ENCODE assay signal across 1 cellular context in the genomic region with DNA sequence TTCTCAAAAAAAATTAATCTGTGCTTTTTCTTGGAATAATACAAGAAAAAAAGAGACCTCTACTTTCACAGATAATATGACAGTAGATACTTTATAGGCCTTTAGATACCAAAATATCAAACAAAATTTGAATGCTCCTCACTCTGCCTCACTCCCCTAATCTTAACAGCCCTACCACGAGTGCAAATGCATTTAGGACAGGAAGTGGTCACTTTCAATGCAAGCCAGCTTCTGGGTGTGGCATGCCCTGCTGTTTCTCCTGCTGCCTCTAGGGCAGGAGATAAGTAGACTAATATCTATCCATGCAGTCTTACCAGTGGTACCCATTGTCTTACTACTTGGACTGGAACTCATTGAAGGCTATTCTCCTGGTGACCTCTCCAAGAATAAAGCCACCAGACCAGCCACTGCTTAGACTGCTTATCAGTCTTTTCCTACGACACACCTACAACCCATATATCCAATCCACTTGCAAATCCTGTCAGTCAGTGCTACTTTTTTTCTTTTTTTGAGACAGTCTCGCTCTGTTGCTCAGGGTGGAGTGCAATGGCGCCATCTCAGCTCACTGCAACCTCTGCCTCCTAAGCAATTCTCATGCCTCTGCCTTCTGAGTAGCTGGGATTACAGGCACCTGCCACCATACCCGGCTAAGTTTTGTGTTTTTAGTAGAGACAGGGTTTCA.
TF ChIP-seq lines count a peak whose summit lies in the region.

No MANE protein-coding gene starts in this region.

TF ChIP-seq in K562, 482 proteins besides CTCF, POLR2A, EP300 and RAD21 (continued from another document and continues in another):
- TF ChIP-seq, protein P1, sequence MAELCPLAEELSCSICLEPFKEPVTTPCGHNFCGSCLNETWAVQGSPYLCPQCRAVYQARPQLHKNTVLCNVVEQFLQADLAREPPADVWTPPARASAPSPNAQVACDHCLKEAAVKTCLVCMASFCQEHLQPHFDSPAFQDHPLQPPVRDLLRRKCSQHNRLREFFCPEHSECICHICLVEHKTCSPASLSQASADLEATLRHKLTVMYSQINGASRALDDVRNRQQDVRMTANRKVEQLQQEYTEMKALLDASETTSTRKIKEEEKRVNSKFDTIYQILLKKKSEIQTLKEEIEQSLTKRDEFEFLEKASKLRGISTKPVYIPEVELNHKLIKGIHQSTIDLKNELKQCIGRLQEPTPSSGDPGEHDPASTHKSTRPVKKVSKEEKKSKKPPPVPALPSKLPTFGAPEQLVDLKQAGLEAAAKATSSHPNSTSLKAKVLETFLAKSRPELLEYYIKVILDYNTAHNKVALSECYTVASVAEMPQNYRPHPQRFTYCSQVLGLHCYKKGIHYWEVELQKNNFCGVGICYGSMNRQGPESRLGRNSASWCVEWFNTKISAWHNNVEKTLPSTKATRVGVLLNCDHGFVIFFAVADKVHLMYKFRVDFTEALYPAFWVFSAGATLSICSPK (IDR thresholded peaks at IDR 0.05; ENCODE audit: borderline replicate concordance), result 0 out of 2 replicates have a peak, but pooled peaks have one; percentile 46
- TF ChIP-seq, protein P2, sequence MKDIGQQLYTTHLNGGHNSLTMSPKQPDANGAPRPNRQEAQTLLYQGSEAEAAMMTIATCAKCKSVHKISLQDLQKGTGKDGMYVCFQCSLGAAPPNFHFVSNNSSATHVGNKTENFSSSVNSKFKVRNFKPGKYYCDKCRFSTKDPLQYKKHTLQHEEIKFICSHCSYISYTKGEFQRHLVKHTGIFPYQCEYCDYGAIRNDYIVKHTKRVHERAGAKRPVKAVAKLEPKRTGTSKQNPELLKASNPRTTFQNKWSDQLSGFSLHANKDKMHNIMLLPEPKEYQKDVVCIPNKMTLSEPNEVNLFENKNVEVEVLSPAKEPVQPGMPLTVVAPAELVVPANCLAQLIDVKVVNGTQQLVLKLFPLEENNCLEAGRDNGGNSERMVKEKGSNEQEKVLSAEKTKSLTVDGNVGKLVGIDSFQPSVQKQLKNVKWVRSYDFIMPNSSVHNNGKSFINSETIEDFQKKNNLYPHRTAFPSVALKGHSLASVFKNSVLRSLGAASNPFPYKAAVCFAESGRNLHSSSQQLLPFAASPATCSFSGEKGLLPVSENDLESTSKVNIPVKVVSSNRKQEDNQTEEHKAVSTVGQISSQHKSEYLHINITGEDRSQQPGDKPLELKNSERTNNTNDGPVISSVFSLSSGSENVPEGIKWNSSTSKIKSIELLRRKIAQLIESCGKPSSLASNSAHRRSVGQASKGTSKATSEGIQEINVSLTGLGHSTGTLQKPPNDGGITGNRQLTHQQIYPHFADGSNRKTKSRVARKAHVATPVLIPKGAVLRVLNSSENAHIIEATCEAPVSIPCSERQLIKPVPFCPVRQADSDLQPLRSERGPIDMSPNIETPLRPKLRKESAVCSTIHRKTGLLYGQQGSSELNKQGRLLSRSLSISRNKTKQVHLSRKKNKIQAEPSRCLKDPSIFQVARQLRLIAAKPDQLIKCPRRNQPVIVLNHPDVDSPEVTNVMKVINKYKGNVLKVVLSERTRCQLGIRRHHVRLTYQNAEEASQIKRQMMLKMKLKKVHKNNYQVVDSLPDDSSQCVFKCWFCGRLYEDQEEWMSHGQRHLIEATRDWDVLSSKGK (CRISPR knock-in tag; IDR thresholded peaks at IDR 0.05), result no peak
- TF ChIP-seq STAT5B (CRISPR knock-in tag; IDR thresholded peaks at IDR 0.05), result no peak
- peak; percentile 25 for TF ChIP-seq DACH1 (IDR thresholded peaks at IDR 0.05; ENCODE audit: partially characterized antibody)
- no peak for TF ChIP-seq ZNF507 (tag; conservative IDR thresholded peaks at IDR 0.05)
- TF ChIP-seq LEF1 (IDR thresholded peaks at IDR 0.05), result peak; percentile 60
- peak; percentile 73 for TF ChIP-seq SPI1 (IDR thresholded peaks at IDR 0.05; ENCODE audit: borderline replicate concordance, low read depth, low read length)
- TF ChIP-seq CTBP1 (IDR thresholded peaks at IDR 0.05; ENCODE audit: borderline replicate concordance), result peak; percentile 74
- peak; percentile 74; the same call in 1 of the 2 replicates for TF ChIP-seq KLF6 (CRISPR knock-in tag; IDR thresholded peaks at IDR 0.05; ENCODE audit: borderline replicate concordance)
- TF ChIP-seq, protein P3, sequence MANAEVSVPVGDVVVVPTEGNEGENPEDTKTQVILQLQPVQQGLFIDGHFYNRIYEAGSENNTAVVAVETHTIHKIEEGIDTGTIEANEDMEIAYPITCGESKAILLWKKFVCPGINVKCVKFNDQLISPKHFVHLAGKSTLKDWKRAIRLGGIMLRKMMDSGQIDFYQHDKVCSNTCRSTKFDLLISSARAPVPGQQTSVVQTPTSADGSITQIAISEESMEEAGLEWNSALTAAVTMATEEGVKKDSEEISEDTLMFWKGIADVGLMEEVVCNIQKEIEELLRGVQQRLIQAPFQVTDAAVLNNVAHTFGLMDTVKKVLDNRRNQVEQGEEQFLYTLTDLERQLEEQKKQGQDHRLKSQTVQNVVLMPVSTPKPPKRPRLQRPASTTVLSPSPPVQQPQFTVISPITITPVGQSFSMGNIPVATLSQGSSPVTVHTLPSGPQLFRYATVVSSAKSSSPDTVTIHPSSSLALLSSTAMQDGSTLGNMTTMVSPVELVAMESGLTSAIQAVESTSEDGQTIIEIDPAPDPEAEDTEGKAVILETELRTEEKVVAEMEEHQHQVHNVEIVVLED (CRISPR knock-in tag; IDR thresholded peaks at IDR 0.05), result no peak
- peak; percentile 43; the same call in 1 of the 2 replicates for TF ChIP-seq CREB1 (IDR thresholded peaks at IDR 0.05)
- no peak for TF ChIP-seq CREB1 (CRISPR knock-in tag; IDR thresholded peaks at IDR 0.05)
- TF ChIP-seq CBFA2T3 (IDR thresholded peaks at IDR 0.05), result peak; percentile 64
- 0 out of 2 replicates have a peak, but pooled peaks have one; percentile 45 for TF ChIP-seq RNF2 (IDR thresholded peaks at IDR 0.05)
- 0 out of 2 replicates have a peak, but pooled peaks have one; percentile 33 for TF ChIP-seq ZNF12 (CRISPR knock-in tag; IDR thresholded peaks at IDR 0.05)
- no peak for TF ChIP-seq CHD1 (IDR thresholded peaks at IDR 0.05; ENCODE audit: low read length)
- no peak for TF ChIP-seq SMARCB1 (IDR thresholded peaks at IDR 0.05; ENCODE audit: insufficient read length, low read depth)
- peak; percentile 51; the same call in 1 of the 2 replicates for TF ChIP-seq ARID1B (IDR thresholded peaks at IDR 0.05)
- TF ChIP-seq MYC (IDR thresholded peaks at IDR 0.05; ENCODE audit: low read depth, low read length), result peak; percentile 73
- TF ChIP-seq MYC (CRISPR knock-in tag; IDR thresholded peaks at IDR 0.05; ENCODE audit: borderline replicate concordance, low read depth), result no peak
- TF ChIP-seq ZNF165 (CRISPR knock-in tag; IDR thresholded peaks at IDR 0.05; ENCODE audit: borderline replicate concordance), result no peak
- TF ChIP-seq, protein P4, sequence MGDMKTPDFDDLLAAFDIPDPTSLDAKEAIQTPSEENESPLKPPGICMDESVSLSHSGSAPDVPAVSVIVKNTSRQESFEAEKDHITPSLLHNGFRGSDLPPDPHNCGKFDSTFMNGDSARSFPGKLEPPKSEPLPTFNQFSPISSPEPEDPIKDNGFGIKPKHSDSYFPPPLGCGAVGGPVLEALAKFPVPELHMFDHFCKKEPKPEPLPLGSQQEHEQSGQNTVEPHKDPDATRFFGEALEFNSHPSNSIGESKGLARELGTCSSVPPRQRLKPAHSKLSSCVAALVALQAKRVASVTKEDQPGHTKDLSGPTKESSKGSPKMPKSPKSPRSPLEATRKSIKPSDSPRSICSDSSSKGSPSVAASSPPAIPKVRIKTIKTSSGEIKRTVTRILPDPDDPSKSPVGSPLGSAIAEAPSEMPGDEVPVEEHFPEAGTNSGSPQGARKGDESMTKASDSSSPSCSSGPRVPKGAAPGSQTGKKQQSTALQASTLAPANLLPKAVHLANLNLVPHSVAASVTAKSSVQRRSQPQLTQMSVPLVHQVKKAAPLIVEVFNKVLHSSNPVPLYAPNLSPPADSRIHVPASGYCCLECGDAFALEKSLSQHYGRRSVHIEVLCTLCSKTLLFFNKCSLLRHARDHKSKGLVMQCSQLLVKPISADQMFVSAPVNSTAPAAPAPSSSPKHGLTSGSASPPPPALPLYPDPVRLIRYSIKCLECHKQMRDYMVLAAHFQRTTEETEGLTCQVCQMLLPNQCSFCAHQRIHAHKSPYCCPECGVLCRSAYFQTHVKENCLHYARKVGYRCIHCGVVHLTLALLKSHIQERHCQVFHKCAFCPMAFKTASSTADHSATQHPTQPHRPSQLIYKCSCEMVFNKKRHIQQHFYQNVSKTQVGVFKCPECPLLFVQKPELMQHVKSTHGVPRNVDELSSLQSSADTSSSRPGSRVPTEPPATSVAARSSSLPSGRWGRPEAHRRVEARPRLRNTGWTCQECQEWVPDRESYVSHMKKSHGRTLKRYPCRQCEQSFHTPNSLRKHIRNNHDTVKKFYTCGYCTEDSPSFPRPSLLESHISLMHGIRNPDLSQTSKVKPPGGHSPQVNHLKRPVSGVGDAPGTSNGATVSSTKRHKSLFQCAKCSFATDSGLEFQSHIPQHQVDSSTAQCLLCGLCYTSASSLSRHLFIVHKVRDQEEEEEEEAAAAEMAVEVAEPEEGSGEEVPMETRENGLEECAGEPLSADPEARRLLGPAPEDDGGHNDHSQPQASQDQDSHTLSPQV (IDR thresholded peaks at IDR 0.05), result peak; percentile 90
- TF ChIP-seq, protein P5, sequence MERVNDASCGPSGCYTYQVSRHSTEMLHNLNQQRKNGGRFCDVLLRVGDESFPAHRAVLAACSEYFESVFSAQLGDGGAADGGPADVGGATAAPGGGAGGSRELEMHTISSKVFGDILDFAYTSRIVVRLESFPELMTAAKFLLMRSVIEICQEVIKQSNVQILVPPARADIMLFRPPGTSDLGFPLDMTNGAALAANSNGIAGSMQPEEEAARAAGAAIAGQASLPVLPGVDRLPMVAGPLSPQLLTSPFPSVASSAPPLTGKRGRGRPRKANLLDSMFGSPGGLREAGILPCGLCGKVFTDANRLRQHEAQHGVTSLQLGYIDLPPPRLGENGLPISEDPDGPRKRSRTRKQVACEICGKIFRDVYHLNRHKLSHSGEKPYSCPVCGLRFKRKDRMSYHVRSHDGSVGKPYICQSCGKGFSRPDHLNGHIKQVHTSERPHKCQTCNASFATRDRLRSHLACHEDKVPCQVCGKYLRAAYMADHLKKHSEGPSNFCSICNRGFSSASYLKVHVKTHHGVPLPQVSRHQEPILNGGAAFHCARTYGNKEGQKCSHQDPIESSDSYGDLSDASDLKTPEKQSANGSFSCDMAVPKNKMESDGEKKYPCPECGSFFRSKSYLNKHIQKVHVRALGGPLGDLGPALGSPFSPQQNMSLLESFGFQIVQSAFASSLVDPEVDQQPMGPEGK (CRISPR knock-in tag; IDR thresholded peaks at IDR 0.05; ENCODE audit: borderline replicate concordance), result no peak
- 0 out of 2 replicates have a peak, but pooled peaks have one; percentile 12 for TF ChIP-seq MTA1 (IDR thresholded peaks at IDR 0.05; ENCODE audit: borderline replicate concordance)
- TF ChIP-seq ATF1 (CRISPR knock-in tag; IDR thresholded peaks at IDR 0.05), result no peak
- peak; percentile 58 for TF ChIP-seq ATF1 (tag; IDR thresholded peaks at IDR 0.05)
- TF ChIP-seq, protein P6, sequence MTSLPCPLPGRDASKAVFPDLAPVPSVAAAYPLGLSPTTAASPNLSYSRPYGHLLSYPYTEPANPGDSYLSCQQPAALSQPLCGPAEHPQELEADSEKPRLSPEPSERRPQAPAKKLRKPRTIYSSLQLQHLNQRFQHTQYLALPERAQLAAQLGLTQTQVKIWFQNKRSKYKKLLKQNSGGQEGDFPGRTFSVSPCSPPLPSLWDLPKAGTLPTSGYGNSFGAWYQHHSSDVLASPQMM (CRISPR knock-in tag; IDR thresholded peaks at IDR 0.05), result no peak
- no peak for TF ChIP-seq ZNF140 (CRISPR knock-in tag; IDR thresholded peaks at IDR 0.05)
- no peak for TF ChIP-seq TAF7 (tag; IDR thresholded peaks at IDR 0.05)
